In the genomic region with DNA sequence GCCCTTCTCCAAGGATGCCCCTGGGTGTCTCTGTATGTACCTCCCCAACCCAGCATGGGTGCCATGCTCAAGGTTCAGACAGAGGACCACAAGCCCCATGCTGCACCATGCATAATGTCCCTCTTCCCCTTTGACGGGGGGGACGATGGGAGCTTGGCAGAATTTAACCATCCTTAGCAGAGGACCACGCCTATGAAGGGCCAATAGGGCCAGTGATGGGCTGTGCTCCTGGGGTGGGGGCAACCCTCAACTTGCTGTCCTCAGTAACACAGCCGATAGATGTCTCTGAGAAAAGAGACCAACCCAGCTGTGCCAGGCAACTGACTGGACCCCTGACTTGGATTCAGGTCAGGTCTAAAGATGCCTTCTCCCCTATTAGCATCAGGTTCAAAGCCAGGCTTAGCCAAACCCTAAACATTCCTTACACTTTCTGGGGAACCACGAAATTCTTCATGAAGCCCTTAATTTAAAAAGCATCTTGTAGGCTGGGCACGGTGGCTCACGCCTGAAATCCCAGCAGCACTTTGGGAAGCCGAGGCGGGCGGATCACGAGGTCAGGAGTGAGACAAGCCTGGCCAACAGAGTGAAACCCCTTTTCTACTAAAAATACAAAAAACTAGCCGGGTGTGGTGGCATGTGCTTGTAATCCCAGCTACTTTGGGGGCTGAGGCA, we compare ENCODE assay signal across 14 cellular contexts. TPM values are rescaled to one million over a fixed set of nuclear protein-coding genes. Genes with fewer than 3 reads are reported as not detected.
DNase-seq lines count a peak whose midpoint lies in the region; ATAC-seq and TF ChIP-seq lines count a peak whose summit lies in the region.
"Had no signal": no experiment of that assay in that cellular context is flagged by ENCODE, and none has a peak within 500 bp of the region (broad histone marks: within the 10 kb centered on the region; RNA-seq: fewer than 3 reads in every experiment).

No MANE protein-coding gene starts in this region.

- peaks cover 13% of the 10 kb centered on the region; the same call in 1 of the 2 replicates for H3K79me2 ChIP-seq in PC-9 (ENCODE audit: low read depth)

- BruUV-seq in PC-9 (replicated peaks; lab: Mats Ljungman, UMichigan), result no TSS peak

- no peak overlapping the region for H3K27ac Mint-ChIP-seq in stimulated activated naive CD8-positive, alpha-beta T cell treated with anti-CD3 and anti-CD28 coated beads, Interleukin-15, amount 100 ng/mL, for 72 hours

- H3K4me3 Mint-ChIP-seq in stimulated activated naive CD8-positive, alpha-beta T cell treated with anti-CD3 and anti-CD28 coated beads, Interleukin-15, amount 100 ng/mL, for 72 hours, result no peak overlapping the region
- H3K4me3 Mint-ChIP-seq: brain, nephron progenitor cell had no signal

- TF ChIP-seq EP300 in esophagus muscularis mucosa (IDR thresholded peaks at IDR 0.05) (no peak), stomach (IDR thresholded peaks at IDR 0.05) (no peak)

- no peaks in the 10 kb centered on the region for H3K9me3 Mint-ChIP-seq in stimulated activated naive CD8-positive, alpha-beta T cell treated with anti-CD3 and anti-CD28 coated beads, Interleukin-15, amount 100 ng/mL, for 72 hours
- H3K9me3 Mint-ChIP-seq: brain, nephron progenitor cell had no signal

- intact Hi-C loops in PC-9 (cut with micrococcal nuclease; ENCODE audit: unreplicated experiment), result no loop called here
- intact Hi-C loops in esophagus muscularis mucosa (cut with DNase I), result no loop called here
- intact Hi-C loops in stomach (cut with DNase I; ENCODE audit: low total_unique reads), result no loop called here

- H3K4me3 ChIP-seq in PC-9 (no peak overlapping the region), esophagus muscularis mucosa (no peak overlapping the region), stomach (no peak overlapping the region)

- H4K20me1 ChIP-seq in PC-9 (ENCODE audit: insufficient read depth), result no peaks in the 10 kb centered on the region

- POLR2A ChIA-PET in PC-9 (lab: Charles Lee; ENCODE audit: unreplicated experiment), result no interaction called here

- CTCF ChIA-PET in PC-9 (lab: Charles Lee), result no interaction called here

- H3K9me2 ChIP-seq in PC-9 (ENCODE audit: insufficient read depth), result no peaks in the 10 kb centered on the region

- peaks cover 46% of the 10 kb centered on the region for H3K4me1 Mint-ChIP-seq in stimulated activated naive CD8-positive, alpha-beta T cell treated with anti-CD3 and anti-CD28 coated beads, Interleukin-15, amount 100 ng/mL, for 72 hours
- H3K4me1 Mint-ChIP-seq: brain had no signal

- H3K27me3 ChIP-seq in PC-9 (ENCODE audit: insufficient read depth, low read depth) (no peaks in the 10 kb centered on the region), esophagus muscularis mucosa (no peaks in the 10 kb centered on the region), stomach (no peaks in the 10 kb centered on the region)

- 93% methylated on average over 8 of the region's 12 CpGs for WGBS in esophagus muscularis mucosa
- 92 to 97% (median 95%) methylated on average over 12 of the region's 12 CpGs for WGBS in stomach, 5 donors

- DNase-seq in activated effector memory CD4-positive, alpha-beta T cell treated with anti-CD3 and anti-CD28 coated beads, Interleukin-2, amount 50 U/mL, for 16 hours, result peak; percentile 50
- DNase-seq in activated effector memory CD4-positive, alpha-beta T cell treated with Interleukin-2 at 50 U/mL for 16 hours, result no peak
- no peak for DNase-seq in PC-9
- no peak for DNase-seq in esophagus muscularis mucosa (ENCODE audit: extremely low spot score)
- DNase-seq in stomach, result peak; percentile 21
- DNase-seq in stimulated activated CD4-positive, alpha-beta T cell treated with anti-CD3 and anti-CD28 coated beads, Interleukin-4, amount 100 ng/mL, for 4 hours, result no peak
- DNase-seq in GM19238 (ENCODE audit: insufficient read length, low spot score), result no peak
- DNase-seq in stimulated activated naive CD8-positive, alpha-beta T cell treated with anti-CD3 and anti-CD28 coated beads, Interleukin-15, amount 100 ng/mL, for 72 hours, result no peak
- DNase-seq: AML-193, NCI-H146, NCI-H526, nephron progenitor cell, RPMI8226 had no signal

- no peak for ATAC-seq in stimulated activated naive CD8-positive, alpha-beta T cell treated with anti-CD3 and anti-CD28 coated beads, Interleukin-15, amount 100 ng/mL, for 72 hours

- no peak overlapping the region for H2AFZ ChIP-seq in PC-9

- H3F3A ChIP-seq in PC-9 (ENCODE audit: insufficient read depth, low read depth), result peaks cover 57% of the 10 kb centered on the region

- no peak for TF ChIP-seq POLR2A in esophagus muscularis mucosa (IDR thresholded peaks at IDR 0.05; ENCODE audit: low read depth)
- TF ChIP-seq POLR2A in stomach (IDR thresholded peaks at IDR 0.05), result no peak

- H3K4me1 ChIP-seq in PC-9 (replicated peaks; ENCODE audit: insufficient read depth) (peaks cover 83% of the 10 kb centered on the region), esophagus muscularis mucosa (peaks cover 28 to 43% (median 37%) of the 10 kb centered on the region in 4 donors), stomach (peaks cover 33 to 61% (median 39%) of the 10 kb centered on the region in 4 donors)

- TF ChIP-seq CTCF in PC-9 (conservative IDR thresholded peaks at IDR 0.05), result no peak
- no peak for TF ChIP-seq CTCF in esophagus muscularis mucosa (IDR thresholded peaks at IDR 0.05)
- no peak for TF ChIP-seq CTCF in stomach (IDR thresholded peaks at IDR 0.05)

- H3K27ac ChIP-seq in PC-9 (peak overlapping the region; percentile 86), esophagus muscularis mucosa (replicated peaks in 1 of 4) (peak overlapping the region in 3 of 4 donors; percentile 55 to 74 (median 74)), stomach (peak overlapping the region in 3 of 5 donors; percentile 80 to 87 (median 85))

- H3K9me3 ChIP-seq in PC-9 (ENCODE audit: insufficient read depth, low read depth) (no peaks in the 10 kb centered on the region), esophagus muscularis mucosa (no peaks in the 10 kb centered on the region), stomach (no peaks in the 10 kb centered on the region)

- no peak overlapping the region; the same call in 1 of the 2 replicates for H3K4me2 ChIP-seq in PC-9

- no peaks in the 10 kb centered on the region for H3K27me3 Mint-ChIP-seq in stimulated activated naive CD8-positive, alpha-beta T cell treated with anti-CD3 and anti-CD28 coated beads, Interleukin-15, amount 100 ng/mL, for 72 hours

- H3K36me3 ChIP-seq in PC-9 (ENCODE audit: low read depth) (no peaks in the 10 kb centered on the region), esophagus muscularis mucosa (no peaks in the 10 kb centered on the region), stomach (no peaks in the 10 kb centered on the region)

RNA-seq across cellular contexts. Expression of a gene that starts 20.7 kb away (rescaled TPM):
- total RNA-seq in PC-9 (2021) (82.1 and 83.5 TPM in 2 replicates), esophagus muscularis mucosa (10 to 100 TPM; 55.5 to 95.5 (median 77.1) TPM), stomach (100 to 1,000 TPM in 1 of 5 donors, 10 to 100 TPM in 4; 16.7 to 109 (median 47.3) TPM)
- 10 to 100 TPM in 1 of 3 donors, 1 to 10 TPM in 2; 6.2 to 13.0 (median 6.6) TPM for polyA plus RNA-seq in stomach

Comparison
In these comparisons a context has a peak if more than half of its experiments do, and no peak if none do; other contexts are left out.
1. DNase-seq: peak in activated effector memory CD4-positive, alpha-beta T cell treated with anti-CD3 and anti-CD28 coated beads, Interleukin-2, amount 50 U/mL, for 16 hours (single experiment) and stomach (single experiment); none in activated effector memory CD4-positive, alpha-beta T cell treated with Interleukin-2 at 50 U/mL for 16 hours (single experiment), PC-9 (0 of 2), esophagus muscularis mucosa (single experiment), stimulated activated CD4-positive, alpha-beta T cell treated with anti-CD3 and anti-CD28 coated beads, Interleukin-4, amount 100 ng/mL, for 4 hours (0 of 2), GM19238 (single experiment) and stimulated activated naive CD8-positive, alpha-beta T cell treated with anti-CD3 and anti-CD28 coated beads, Interleukin-15, amount 100 ng/mL, for 72 hours (0 of 2).
2. Peak in every context shown above with its lines, with median percentiles within 50 percentile points of each other: H3K27ac ChIP-seq.